Comparison of ENCODE assay signal across 28 cellular contexts in genomic region chr4:51998837-51999236, GRCh38. TPM values are rescaled to one million over a fixed set of nuclear protein-coding genes. Genes with fewer than 3 reads are reported as not detected.
"Had no signal": no experiment of that assay in that cellular context is flagged by ENCODE, and none has a peak within 500 bp of the region (broad histone marks: within the 10 kb centered on the region; RNA-seq: fewer than 3 reads in every experiment).

No MANE protein-coding gene starts in this region.

- H3K27ac ChIP-seq: coronary artery, esophagus muscularis mucosa, heart right ventricle, lower lobe of right lung, prostate gland, right atrium auricular region, sigmoid colon, stomach, thyroid gland, vagina had no signal

- H3K9me3 ChIP-seq: esophagus muscularis mucosa, heart right ventricle, lower lobe of right lung, prostate gland, right atrium auricular region, sigmoid colon, stomach, thyroid gland, vagina had no signal

- H3K36me3 Mint-ChIP-seq: immature natural killer cell; naive thymus-derived CD8-positive, alpha-beta T cell; stimulated activated effector memory CD8-positive, alpha-beta T cell treated with anti-CD3 and anti-CD28 coated beads, Interleukin-12 subunit alpha, Interleukin-12 subunit beta, amount 100 ng/mL, for 72 hours had no signal

- H3K4me1 ChIP-seq: esophagus muscularis mucosa, heart right ventricle, lower lobe of right lung, prostate gland, right atrium auricular region, sigmoid colon, stomach, thyroid gland, vagina had no signal

- H3K36me3 ChIP-seq: esophagus muscularis mucosa, lower lobe of right lung, prostate gland, right atrium auricular region, sigmoid colon, stomach, thyroid gland, vagina had no signal

- H3K27me3 ChIP-seq: esophagus muscularis mucosa, heart right ventricle, right atrium auricular region, sigmoid colon, stomach, thyroid gland, vagina had no signal

- H3K4me3 ChIP-seq: coronary artery, esophagus muscularis mucosa, heart right ventricle, lower lobe of right lung, prostate gland, right atrium auricular region, sigmoid colon, stomach, thyroid gland, vagina had no signal

- DNase-seq: dermis blood vessel endothelial cell; effector memory CD4-positive, alpha-beta T cell; foreskin melanocyte; glutamatergic neuron; heart right ventricle; hippocampal formation; immature natural killer cell; islet precursor cell; kidney glomerular epithelial cell; left colon; left ventricle myocardium superior; lower lobe of right lung; naive thymus-derived CD8-positive, alpha-beta T cell; sigmoid colon; stimulated activated CD4-positive, alpha-beta T cell treated with anti-CD3 and anti-CD28 coated beads, Interleukin-2, amount 100 ng/mL, for 24 hours; stimulated activated CD4-positive, alpha-beta T cell treated with anti-CD3 and anti-CD28 coated beads, Interleukin-4, amount 100 ng/mL, for 24 hours; stimulated activated naive CD4-positive, alpha-beta T cell treated with Interleukin-2 at 50 U/mL for 16 hours; stomach; thyroid gland; trophoblast cell had no signal

- ATAC-seq: heart right ventricle; left colon; left ventricle myocardium superior; lower lobe of right lung; naive thymus-derived CD8-positive, alpha-beta T cell; stimulated activated effector memory CD8-positive, alpha-beta T cell treated with anti-CD3 and anti-CD28 coated beads, Interleukin-12 subunit alpha, Interleukin-12 subunit beta, amount 100 ng/mL, for 72 hours had no signal

- H3K4me1 Mint-ChIP-seq: immature natural killer cell; naive thymus-derived CD8-positive, alpha-beta T cell; stimulated activated effector memory CD8-positive, alpha-beta T cell treated with anti-CD3 and anti-CD28 coated beads, Interleukin-12 subunit alpha, Interleukin-12 subunit beta, amount 100 ng/mL, for 72 hours had no signal

- H3K9me3 Mint-ChIP-seq: immature natural killer cell; naive thymus-derived CD8-positive, alpha-beta T cell; stimulated activated effector memory CD8-positive, alpha-beta T cell treated with anti-CD3 and anti-CD28 coated beads, Interleukin-12 subunit alpha, Interleukin-12 subunit beta, amount 100 ng/mL, for 72 hours had no signal

- H3K27ac Mint-ChIP-seq: immature natural killer cell; naive thymus-derived CD8-positive, alpha-beta T cell; stimulated activated effector memory CD8-positive, alpha-beta T cell treated with anti-CD3 and anti-CD28 coated beads, Interleukin-12 subunit alpha, Interleukin-12 subunit beta, amount 100 ng/mL, for 72 hours had no signal

- H3K4me3 Mint-ChIP-seq: immature natural killer cell; naive thymus-derived CD8-positive, alpha-beta T cell; stimulated activated effector memory CD8-positive, alpha-beta T cell treated with anti-CD3 and anti-CD28 coated beads, Interleukin-12 subunit alpha, Interleukin-12 subunit beta, amount 100 ng/mL, for 72 hours had no signal

RNA-seq across cellular contexts. Expression of gene LRRC66, which starts 21.3 kb away (rescaled TPM):
- total RNA-seq: epithelial cell of proximal tubule had no signal
- polyA plus RNA-seq: immature natural killer cell had no signal

RNA-seq across cellular contexts. Expression of gene SPATA18, which starts 52.3 kb away (rescaled TPM):
- total RNA-seq: myocyte had no signal
- polyA plus RNA-seq: immature natural killer cell; naive thymus-derived CD8-positive, alpha-beta T cell had no signal
